ENCODE assay signal across 29 cellular contexts in genomic region chr15:71660501-71660900, GRCh38.
DNase-seq lines count a peak whose midpoint lies in the region; ATAC-seq, FAIRE-seq and TF ChIP-seq lines count a peak whose summit lies in the region.
"Had no signal": no experiment of that assay in that cellular context is flagged by ENCODE, and none has a peak within 500 bp of the region (broad histone marks: within the 10 kb centered on the region; RNA-seq: fewer than 3 reads in every experiment).

No MANE protein-coding gene starts in this region.

- no peak for FAIRE-seq in pancreas (lab: Jason Lieb, UNC)
- FAIRE-seq: endometrium, GM12892 had no signal

- peak overlapping the region; percentile 82 for H3K27ac Mint-ChIP-seq in glutamatergic neuron (ENCODE audit: unreplicated experiment)
- H3K27ac Mint-ChIP-seq: activated naive CD4-positive, alpha-beta T cell treated with anti-CD3 and anti-CD28 coated beads, Interleukin-2, amount 10 ng/mL, durations not matched to agents 7 days and 5 days; natural killer cell; T-helper 2 cell treated with Interferon-gamma antibody and Interleukin-4, amounts not matched to agents 5 μg/mL and 100 μg/mL, for 36 hours had no signal

- H3K27ac ChIP-seq in HEK293 (ENCODE audit: extremely low read depth, low read depth, low read length): no peak overlapping the region
- H3K27ac ChIP-seq in neuronal stem cell (replicated peaks; ENCODE audit: low read length): no peak overlapping the region
- H3K27ac ChIP-seq in pancreas: no peak overlapping the region
- H3K27ac ChIP-seq: C4-2B, ovary had no signal

- H3K4me3 ChIP-seq in HEK293 (ENCODE audit: low read depth, low read length) (no peak overlapping the region), neuronal stem cell (ENCODE audit: low read length in 2 of 2) (no peak overlapping the region), pancreas (no peak overlapping the region)
- H3K4me3 ChIP-seq: ovary had no signal

- H3K18ac ChIP-seq in neuronal stem cell (ENCODE audit: low read length): peak overlapping the region; percentile 7

- no CpG with 5 or more reads among the region's 15 CpGs for WGBS in neuronal stem cell (ENCODE audit: extremely low coverage in 2 of 2, insufficient read length in 2 of 2, insufficient replicate concordance in 1 of 2), 2 donors
- WGBS in pancreas, 2 donors: 73 to 81% methylated on average over 15 of the region's 15 CpGs

- H2BK5ac ChIP-seq in neuronal stem cell (ENCODE audit: low read length): no peak overlapping the region

- H3K4me1 ChIP-seq in HEK293 (ENCODE audit: control insufficient read depth, insufficient read depth, low read length) (no peaks in the 10 kb centered on the region), neuronal stem cell (ENCODE audit: control insufficient read depth in 2 of 2, insufficient read depth in 1 of 2, low read depth in 1 of 2, low read length in 2 of 2) (peaks cover 0 to 2% of the 10 kb centered on the region in 2 donors), pancreas (peaks cover 0 to 3% (median 0%) of the 10 kb centered on the region in 3 donors)

- H2BK120ac ChIP-seq in neuronal stem cell (ENCODE audit: low read depth, low read length): no peak overlapping the region

- no peak overlapping the region for H4K91ac ChIP-seq in neuronal stem cell (ENCODE audit: low read depth, low read length, poor library complexity)

- CTCF ChIA-PET in HEK293 (lab: Yijun Ruan, JAX): interaction anchor here (1.9 kb wide), 1 partner anchor 9 kb away, joined by 7 read pairs; no protein-coding TSS in a partner anchor

- no peak for ATAC-seq in pancreas
- no peak for ATAC-seq in GM19324 (IDR thresholded peaks at IDR 0.05; ENCODE audit: low FRiP score, unreplicated experiment)
- ATAC-seq: left colon, natural killer cell had no signal

- H4K8ac ChIP-seq in neuronal stem cell (ENCODE audit: low read depth, low read length): no peak overlapping the region

- peak; percentile 24 for DNase-seq in NCI-H526 treated with DMSO at 0.1 percent for 48 hours (lab: John Stamatoyannopoulos, UW)
- peak; percentile 29 for DNase-seq in glutamatergic neuron
- DNase-seq in neuronal stem cell (ENCODE audit: low spot score): no peak
- DNase-seq in pancreas: no peak
- DNase-seq in LoVo (ENCODE audit: low spot score): no peak
- DNase-seq: activated CD4-positive, alpha-beta T cell treated with anti-CD3 and anti-CD28 coated beads for 48 hours; activated naive CD4-positive, alpha-beta T cell treated with anti-CD3 and anti-CD28 coated beads, Interleukin-2, amount 10 ng/mL, durations not matched to agents 7 days and 5 days; activated T-cell treated with anti-CD3 and anti-CD28 coated beads, Interleukin-2, amount 50 U/mL, for 48 hours; Calu3; caudate nucleus; EL; head of caudate nucleus; KBM-7; left colon; midbrain; MV-4-11; natural killer cell; NCI-H146; NCI-H345; ovary; right cardiac atrium; stimulated activated CD4-positive, alpha-beta T cell treated with anti-CD3 and anti-CD28 coated beads, Interleukin-4, amount 100 ng/mL, for 4 hours; stimulated activated naive CD4-positive, alpha-beta T cell treated with Interleukin-2 at 50 U/mL for 16 hours had no signal

- H3K4me2 ChIP-seq in neuronal stem cell (ENCODE audit: insufficient read depth, low read length, poor library complexity, severe bottlenecking): no peak overlapping the region

- H3K9me3 Mint-ChIP-seq in glutamatergic neuron (ENCODE audit: unreplicated experiment): no peaks in the 10 kb centered on the region
- H3K9me3 Mint-ChIP-seq: activated naive CD4-positive, alpha-beta T cell treated with anti-CD3 and anti-CD28 coated beads, Interleukin-2, amount 10 ng/mL, durations not matched to agents 7 days and 5 days; natural killer cell; T-helper 2 cell treated with Interferon-gamma antibody and Interleukin-4, amounts not matched to agents 5 μg/mL and 100 μg/mL, for 36 hours had no signal

- TF ChIP-seq CTCF in HEK293 (tag by site-specific recombination; IDR thresholded peaks at IDR 0.05) (no peak), glutamatergic neuron (IDR thresholded peaks at IDR 0.05; ENCODE audit: partially characterized antibody, unreplicated experiment) (no peak), pancreas (IDR thresholded peaks at IDR 0.05) (no peak)

- H3K14ac ChIP-seq in neuronal stem cell (ENCODE audit: low read length): no peak overlapping the region

- H2AK5ac ChIP-seq in neuronal stem cell (ENCODE audit: low read depth, low read length): no peak overlapping the region

- no peaks in the 10 kb centered on the region for H3K27me3 Mint-ChIP-seq in glutamatergic neuron (ENCODE audit: unreplicated experiment)
- H3K27me3 Mint-ChIP-seq: activated naive CD4-positive, alpha-beta T cell treated with anti-CD3 and anti-CD28 coated beads, Interleukin-2, amount 10 ng/mL, durations not matched to agents 7 days and 5 days had no signal

- H3K36me3 ChIP-seq in HEK293 (ENCODE audit: control insufficient read depth in 2 of 2, insufficient read depth in 1 of 2, low read length in 2 of 2) (no peaks in the 10 kb centered on the region), neuronal stem cell (replicated peaks in 1 of 2; ENCODE audit: control insufficient read depth in 2 of 2, insufficient read depth in 2 of 2, low read length in 2 of 2) (no peaks in the 10 kb centered on the region), pancreas (no peaks in the 10 kb centered on the region)
- H3K36me3 ChIP-seq: ovary had no signal

- no peak overlapping the region for H2BK15ac ChIP-seq in neuronal stem cell (ENCODE audit: low read length)

- no peaks in the 10 kb centered on the region for H3K79me1 ChIP-seq in neuronal stem cell (ENCODE audit: low read depth, low read length)

- H3K4me1 Mint-ChIP-seq in glutamatergic neuron (ENCODE audit: low read depth, unreplicated experiment): peaks cover 16% of the 10 kb centered on the region
- H3K4me1 Mint-ChIP-seq: activated naive CD4-positive, alpha-beta T cell treated with anti-CD3 and anti-CD28 coated beads, Interleukin-2, amount 10 ng/mL, durations not matched to agents 7 days and 5 days; natural killer cell had no signal

- POLR2A ChIA-PET in HEK293 (lab: Yijun Ruan, JAX): no interaction called here

- H2AFZ ChIP-seq in neuronal stem cell (ENCODE audit: low read length): no peak overlapping the region

- no peak overlapping the region for H3K4ac ChIP-seq in neuronal stem cell (ENCODE audit: low read length)

- no peak overlapping the region for H2BK12ac ChIP-seq in neuronal stem cell (ENCODE audit: low read length)

- H3K23ac ChIP-seq in neuronal stem cell (ENCODE audit: low read depth, low read length, poor library complexity): no peak overlapping the region

- peak overlapping the region; percentile 76 for H3K4me3 Mint-ChIP-seq in glutamatergic neuron (ENCODE audit: unreplicated experiment)
- H3K4me3 Mint-ChIP-seq: activated naive CD4-positive, alpha-beta T cell treated with anti-CD3 and anti-CD28 coated beads, Interleukin-2, amount 10 ng/mL, durations not matched to agents 7 days and 5 days; natural killer cell; T-helper 2 cell treated with Interferon-gamma antibody and Interleukin-4, amounts not matched to agents 5 μg/mL and 100 μg/mL, for 36 hours had no signal

- H3K27me3 ChIP-seq in neuronal stem cell (ENCODE audit: control insufficient read depth in 3 of 3, insufficient read depth in 3 of 3, low read depth in 1 of 3, low read length in 3 of 3) (peaks cover 0 to 11% (median 0%) of the 10 kb centered on the region in 3 experiments), pancreas (no peaks in the 10 kb centered on the region)
- H3K27me3 ChIP-seq: ovary had no signal

- H3K9ac ChIP-seq in neuronal stem cell (ENCODE audit: low read depth, low read length, poor library complexity): no peak overlapping the region

- intact Hi-C loops in pancreas (cut with DNase I): no loop called here

- no peaks in the 10 kb centered on the region for H3K36me3 Mint-ChIP-seq in glutamatergic neuron (ENCODE audit: unreplicated experiment)
- H3K36me3 Mint-ChIP-seq: activated naive CD4-positive, alpha-beta T cell treated with anti-CD3 and anti-CD28 coated beads, Interleukin-2, amount 10 ng/mL, durations not matched to agents 7 days and 5 days; natural killer cell had no signal

- H3K9me3 ChIP-seq in HEK293 (ENCODE audit: control insufficient read depth, insufficient read depth, low read depth, low read length) (no peaks in the 10 kb centered on the region; the same call in 1 of the 2 replicates), neuronal stem cell (replicated peaks in 1 of 2; ENCODE audit: control insufficient read depth in 2 of 2, insufficient read depth in 1 of 2, low read depth in 1 of 2, low read length in 2 of 2) (no peaks in the 10 kb centered on the region), pancreas (no peaks in the 10 kb centered on the region)
- H3K9me3 ChIP-seq: ovary had no signal

TF ChIP-seq in HEK293, 187 proteins besides CTCF, POLR2A, EP300 and RAD21 (continues in another document):
- TF ChIP-seq ZNF404 (tag by site-specific recombination; IDR thresholded peaks at IDR 0.05) (no peak), PRDM10 (tag by site-specific recombination; IDR thresholded peaks at IDR 0.05) (0 out of 2 replicates have a peak, but pooled peaks have one; percentile 24), ZNF843 (tag by site-specific recombination; IDR thresholded peaks at IDR 0.05) (no peak), SCRT2 (tag by site-specific recombination; IDR thresholded peaks at IDR 0.05) (0 out of 2 replicates have a peak, but pooled peaks have one; percentile 15)

Comparison
In these comparisons a context has a peak if more than half of its experiments do, and no peak if none do; other contexts are left out.
1. DNase-seq: peak in NCI-H526 treated with DMSO at 0.1 percent for 48 hours (single experiment) and glutamatergic neuron (single experiment); none in neuronal stem cell (single experiment), pancreas (0 of 6) and LoVo (single experiment).